29 cellular contexts compared by ENCODE assay signal in the genomic region with DNA sequence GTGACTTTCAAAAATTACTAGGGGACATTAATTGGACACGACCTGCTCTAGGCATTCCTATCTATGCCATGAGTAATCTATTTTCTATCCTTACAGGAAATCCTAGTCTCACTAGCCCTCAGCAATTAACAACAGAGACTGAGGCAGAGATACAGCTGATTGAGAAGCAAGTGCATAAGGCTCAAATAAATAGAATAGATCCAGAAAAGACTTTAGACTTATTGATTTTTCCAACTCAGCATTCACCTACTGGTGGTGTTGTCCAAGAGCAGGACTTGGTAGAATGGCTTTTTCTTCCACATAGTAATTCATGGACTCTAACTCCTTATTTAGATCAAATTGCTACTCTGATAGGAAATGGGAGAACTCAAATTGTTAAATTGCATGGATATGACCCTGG.
"Had no signal": no experiment of that assay in that cellular context is flagged by ENCODE, and none has a peak within 500 bp of the region (broad histone marks: within the 10 kb centered on the region; RNA-seq: fewer than 3 reads in every experiment).

No MANE protein-coding gene starts in this region.

- H3K4me3 ChIP-seq: colonic mucosa, coronary artery, dorsolateral prefrontal cortex, esophagus muscularis mucosa, esophagus squamous epithelium, gastrocnemius medialis, gastroesophageal sphincter, heart left ventricle, heart right ventricle had no signal

- H3K36me3 ChIP-seq: colonic mucosa, esophagus muscularis mucosa, esophagus squamous epithelium, gastrocnemius medialis, gastroesophageal sphincter, heart left ventricle, heart right ventricle had no signal

- H3K4me3 Mint-ChIP-seq: dendritic cell treated with granulocyte-macrophage colony-stimulating factor and Interleukin-4, amounts not matched to agents 40 ng/mL and 50 ng/mL, for 4 days; effector memory CD8-positive, alpha-beta T cell; endodermal cell had no signal

- H3K9me3 ChIP-seq: colonic mucosa, esophagus muscularis mucosa, esophagus squamous epithelium, gastrocnemius medialis, heart left ventricle had no signal

- FAIRE-seq: colon, endometrium, endothelial cell of umbilical vein, frontal cortex had no signal

- DNase-seq: colonic mucosa; cortex of kidney; dermis blood vessel endothelial cell; dorsolateral prefrontal cortex; effector CD4-positive, alpha-beta T cell; effector CD8-positive, alpha-beta T cell; effector memory CD4-positive, alpha-beta T cell; effector memory CD8-positive, alpha-beta T cell; endodermal cell; erythroblast; esophagus squamous epithelium; foreskin fibroblast; foreskin melanocyte; gastrocnemius medialis; glutamatergic neuron; head of caudate nucleus; heart left ventricle; heart right ventricle had no signal

- H3K27me3 ChIP-seq: colonic mucosa, esophagus muscularis mucosa, esophagus squamous epithelium, foreskin keratinocyte, gastrocnemius medialis, gastroesophageal sphincter, heart left ventricle, heart right ventricle had no signal

- H3K27ac Mint-ChIP-seq: dendritic cell treated with granulocyte-macrophage colony-stimulating factor and Interleukin-4, amounts not matched to agents 40 ng/mL and 50 ng/mL, for 4 days; effector memory CD8-positive, alpha-beta T cell; endodermal cell had no signal

- H3K4me1 Mint-ChIP-seq: endodermal cell had no signal

- H3K27ac ChIP-seq: colonic mucosa, coronary artery, dorsolateral prefrontal cortex, epithelial cell of prostate, esophagus muscularis mucosa, esophagus squamous epithelium, foreskin keratinocyte, gastrocnemius medialis, gastroesophageal sphincter, heart left ventricle, heart right ventricle had no signal

- H3K4me1 ChIP-seq: colonic mucosa, esophagus muscularis mucosa, foreskin keratinocyte, gastrocnemius medialis, gastroesophageal sphincter, heart left ventricle, heart right ventricle had no signal

- H3K27me3 Mint-ChIP-seq: dendritic cell treated with granulocyte-macrophage colony-stimulating factor and Interleukin-4, amounts not matched to agents 40 ng/mL and 50 ng/mL, for 4 days had no signal

- ATAC-seq: effector memory CD8-positive, alpha-beta T cell; esophagus mucosa; foreskin keratinocyte; gastrocnemius medialis; gastroesophageal sphincter; heart left ventricle; heart right ventricle had no signal
